ENCODE assay signal across 14 cellular contexts in the genomic region with DNA sequence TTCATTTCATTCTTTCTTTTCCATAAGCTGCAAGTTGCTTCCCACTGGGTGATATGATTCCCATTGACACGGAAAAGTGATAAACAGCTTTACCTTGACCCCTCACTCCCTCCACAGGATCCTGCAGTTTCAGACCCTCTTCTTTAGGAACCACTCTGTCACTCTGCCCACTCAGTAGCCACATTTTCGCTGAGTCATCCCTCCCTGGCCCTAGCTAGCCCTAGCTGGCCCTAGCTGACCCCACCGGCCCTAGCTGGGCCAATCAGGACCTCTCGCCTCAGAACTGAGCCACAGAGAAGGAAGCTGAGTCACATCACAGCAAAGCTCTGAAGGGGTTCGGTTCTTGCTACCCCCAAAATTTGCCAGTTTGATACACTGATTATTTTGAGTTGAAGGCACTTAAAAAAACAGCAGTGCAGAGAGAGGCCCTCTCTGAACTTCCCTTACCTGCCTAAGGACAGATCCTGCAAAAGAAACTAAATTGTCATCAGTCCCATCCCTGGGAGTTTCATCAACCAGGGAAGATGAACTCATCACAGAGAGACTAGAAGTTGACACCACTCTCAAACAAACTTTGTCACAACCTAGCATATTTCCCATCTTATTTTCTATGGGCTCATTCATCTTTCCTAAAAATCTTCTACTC.
A peak's percentile ranks its signal among the peaks of the same experiment; 100 is the strongest.
DNase-seq lines count a peak whose midpoint lies in the region; ATAC-seq and TF ChIP-seq lines count a peak whose summit lies in the region.
"Had no signal": no experiment of that assay in that cellular context is flagged by ENCODE, and none has a peak within 500 bp of the region (broad histone marks: within the 10 kb centered on the region; RNA-seq: fewer than 3 reads in every experiment).

No MANE protein-coding gene starts in this region.

- H3K9me3 Mint-ChIP-seq in activated naive CD8-positive, alpha-beta T cell treated with anti-CD3 and anti-CD28 coated beads, Interleukin-2, amount 50 U/mL, for 24 hours = no peaks in the 10 kb centered on the region
- no peaks in the 10 kb centered on the region for H3K9me3 Mint-ChIP-seq in activated naive CD8-positive, alpha-beta T cell treated with anti-CD3 and anti-CD28 coated beads for 36 hours
- H3K9me3 Mint-ChIP-seq: naive thymus-derived CD8-positive, alpha-beta T cell had no signal

- H3K27me3 Mint-ChIP-seq in activated naive CD8-positive, alpha-beta T cell treated with anti-CD3 and anti-CD28 coated beads, Interleukin-2, amount 50 U/mL, for 24 hours = no peaks in the 10 kb centered on the region
- H3K27me3 Mint-ChIP-seq in activated naive CD8-positive, alpha-beta T cell treated with anti-CD3 and anti-CD28 coated beads for 36 hours = no peaks in the 10 kb centered on the region

- no peak overlapping the region for H3K9ac ChIP-seq in skeletal muscle satellite cell (ENCODE audit: low read depth, low read length)

- H3K27ac Mint-ChIP-seq in activated naive CD8-positive, alpha-beta T cell treated with anti-CD3 and anti-CD28 coated beads, Interleukin-2, amount 50 U/mL, for 24 hours = peak overlapping the region; percentile 33
- no peak overlapping the region for H3K27ac Mint-ChIP-seq in activated naive CD8-positive, alpha-beta T cell treated with anti-CD3 and anti-CD28 coated beads for 36 hours
- H3K27ac Mint-ChIP-seq: naive thymus-derived CD8-positive, alpha-beta T cell had no signal

- TF ChIP-seq CTCF in fibroblast of the aortic adventitia (IDR thresholded peaks at IDR 0.05; ENCODE audit: insufficient read depth, low read length) = no peak

- no peak for ATAC-seq in activated naive CD8-positive, alpha-beta T cell treated with anti-CD3 and anti-CD28 coated beads, Interleukin-2, amount 50 U/mL, for 24 hours
- ATAC-seq: naive thymus-derived CD8-positive, alpha-beta T cell had no signal

- peak overlapping the region; percentile 11 for H3K4me2 ChIP-seq in skeletal muscle satellite cell (ENCODE audit: low read length)

- H3K4me1 Mint-ChIP-seq in activated naive CD8-positive, alpha-beta T cell treated with anti-CD3 and anti-CD28 coated beads, Interleukin-2, amount 50 U/mL, for 24 hours = peaks cover 5% of the 10 kb centered on the region
- peaks cover 8% of the 10 kb centered on the region for H3K4me1 Mint-ChIP-seq in activated naive CD8-positive, alpha-beta T cell treated with anti-CD3 and anti-CD28 coated beads for 36 hours
- H3K4me1 Mint-ChIP-seq: naive thymus-derived CD8-positive, alpha-beta T cell had no signal

- H3K4me3 Mint-ChIP-seq in activated naive CD8-positive, alpha-beta T cell treated with anti-CD3 and anti-CD28 coated beads, Interleukin-2, amount 50 U/mL, for 24 hours = no peak overlapping the region
- no peak overlapping the region for H3K4me3 Mint-ChIP-seq in activated naive CD8-positive, alpha-beta T cell treated with anti-CD3 and anti-CD28 coated beads for 36 hours
- H3K4me3 Mint-ChIP-seq: naive thymus-derived CD8-positive, alpha-beta T cell had no signal

- no peaks in the 10 kb centered on the region for H3K36me3 Mint-ChIP-seq in activated naive CD8-positive, alpha-beta T cell treated with anti-CD3 and anti-CD28 coated beads, Interleukin-2, amount 50 U/mL, for 24 hours (ENCODE audit: low read depth)
- no peaks in the 10 kb centered on the region for H3K36me3 Mint-ChIP-seq in activated naive CD8-positive, alpha-beta T cell treated with anti-CD3 and anti-CD28 coated beads for 36 hours
- H3K36me3 Mint-ChIP-seq: naive thymus-derived CD8-positive, alpha-beta T cell had no signal

- H3K9me3 ChIP-seq in skeletal muscle satellite cell (replicated peaks; ENCODE audit: low read length) = no peaks in the 10 kb centered on the region
- H3K9me3 ChIP-seq: transverse colon had no signal

- H3K36me3 ChIP-seq in skeletal muscle satellite cell (ENCODE audit: insufficient read depth, low read length) = no peaks in the 10 kb centered on the region
- H3K36me3 ChIP-seq: transverse colon had no signal

- H3K4me3 ChIP-seq in fibroblast of the aortic adventitia (ENCODE audit: low read depth, low read length) (no peak overlapping the region), skeletal muscle satellite cell (ENCODE audit: low read length) (no peak overlapping the region)
- H3K4me3 ChIP-seq: transverse colon had no signal

- peaks cover 21% of the 10 kb centered on the region for H3K4me1 ChIP-seq in skeletal muscle satellite cell (ENCODE audit: control insufficient read depth, insufficient read depth, low read length)

- no peaks in the 10 kb centered on the region for H3K27me3 ChIP-seq in skeletal muscle satellite cell (ENCODE audit: control insufficient read depth, insufficient read depth, low read length)
- H3K27me3 ChIP-seq: transverse colon had no signal

- peak; percentile 7 for DNase-seq in activated naive CD8-positive, alpha-beta T cell treated with anti-CD3 and anti-CD28 coated beads, Interleukin-2, amount 50 U/mL, for 24 hours
- no peak for DNase-seq in activated naive CD8-positive, alpha-beta T cell treated with anti-CD3 and anti-CD28 coated beads for 36 hours
- DNase-seq in OCI-M1 (lab: John Stamatoyannopoulos, UW) (peak; percentile 75), fibroblast of the aortic adventitia (ENCODE audit: low read depth) (peak; percentile 18), inferior parietal cortex (ENCODE audit: extremely low spot score) (no peak), Kasumi-1 (lab: John Stamatoyannopoulos, UW) (no peak), NCI-H2107 (lab: John Stamatoyannopoulos, UW) (no peak)
- DNase-seq: activated naive CD4-positive, alpha-beta T cell treated with anti-CD3 and anti-CD28 coated beads, Interleukin-2, amount 50 U/mL, for 16 hours; cortex of kidney; KG1; naive thymus-derived CD8-positive, alpha-beta T cell; NCI-H2171 treated with DMSO at 0.1 percent for 48 hours; transverse colon had no signal

Comparison
In these comparisons a context has a peak if more than half of its experiments do, and no peak if none do; other contexts are left out.
1. DNase-seq: peak in activated naive CD8-positive, alpha-beta T cell treated with anti-CD3 and anti-CD28 coated beads, Interleukin-2, amount 50 U/mL, for 24 hours (single experiment), OCI-M1 (single experiment) and fibroblast of the aortic adventitia (single experiment); none in activated naive CD8-positive, alpha-beta T cell treated with anti-CD3 and anti-CD28 coated beads for 36 hours (single experiment), inferior parietal cortex (single experiment), Kasumi-1 (0 of 2) and NCI-H2107 (single experiment).